In the genomic region with DNA sequence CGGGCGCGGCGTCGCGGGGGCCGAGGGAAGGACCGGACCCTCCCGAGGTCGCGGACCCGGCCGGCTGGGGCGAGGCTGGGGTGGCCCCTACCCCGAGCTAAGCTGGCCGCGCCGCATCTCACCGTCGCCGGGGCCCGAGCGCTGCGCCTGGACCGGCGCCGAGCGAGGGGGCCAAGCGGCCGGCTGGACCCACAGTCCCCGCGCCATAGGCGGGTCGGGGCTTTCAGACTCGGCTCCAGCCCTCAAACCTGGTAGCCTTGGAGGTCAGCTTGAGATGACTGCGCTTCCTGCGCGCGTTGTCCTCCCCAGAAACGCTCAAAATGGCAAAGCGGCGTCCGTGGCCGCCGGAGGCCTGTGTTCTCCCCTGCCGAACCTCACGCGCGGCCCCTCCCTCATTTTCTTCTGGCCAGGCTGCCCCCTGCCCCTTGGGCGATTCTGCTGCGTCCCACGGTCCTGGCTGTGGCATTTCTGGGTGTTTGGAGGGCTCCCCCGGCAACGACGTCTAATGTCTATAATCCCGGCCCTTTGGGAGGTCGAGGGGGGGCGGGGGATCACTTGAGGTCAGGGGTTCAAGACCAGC, we compare ENCODE assay signal across 9 cellular contexts. TPM values are rescaled to one million over a fixed set of nuclear protein-coding genes. Genes with fewer than 3 reads are reported as not detected.
DNase-seq lines count a peak whose midpoint lies in the region; ATAC-seq and TF ChIP-seq lines count a peak whose summit lies in the region.
"Had no signal": no experiment of that assay in that cellular context is flagged by ENCODE, and none has a peak within 500 bp of the region (broad histone marks: within the 10 kb centered on the region; RNA-seq: fewer than 3 reads in every experiment).

No MANE protein-coding gene starts in this region.

- peak overlapping the region; percentile 31; the same call in 1 of the 2 replicates for H2AFZ ChIP-seq in OCI-LY7 (ENCODE audit: low read length)

- peak overlapping the region; percentile 70 for H3K4me3 ChIP-seq in BE2C (ENCODE audit: low read depth, low read length)
- H3K4me3 ChIP-seq in OCI-LY7 (ENCODE audit: low read depth, low read length, poor library complexity, severe bottlenecking): peak overlapping the region; percentile 94
- peak overlapping the region; percentile 82 for H3K4me3 ChIP-seq in psoas muscle

- POLR2A ChIA-PET in OCI-LY7 (lab: Charles Lee): interaction anchor here (0.7 to 3.4 kb wide), 10 partner anchors 8 to 125 kb away, joined by 3 to 52 read pairs (median 4); a partner anchor contains a TSS

- WGBS in psoas muscle, 3 donors: 4 to 6% (median 6%) methylated on average over 47 to 58 of the region's 58 CpGs

- no peaks in the 10 kb centered on the region for H3K9me3 ChIP-seq in BE2C
- no peaks in the 10 kb centered on the region for H3K9me3 ChIP-seq in OCI-LY7 (ENCODE audit: low read length)
- H3K9me3 ChIP-seq in psoas muscle: no peaks in the 10 kb centered on the region

- H3K4me2 ChIP-seq in OCI-LY7 (ENCODE audit: low read length): peak overlapping the region; percentile 96

- BruUV-seq in OCI-LY7 (replicated peaks; lab: Mats Ljungman, UMichigan): no TSS peak

- TF ChIP-seq CTCF in BE2C (IDR thresholded peaks at IDR 0.05; ENCODE audit: low read depth, low read length) (no peak), OCI-LY7 (conservative IDR thresholded peaks at IDR 0.05; ENCODE audit: low read length) (no peak), psoas muscle (IDR thresholded peaks at IDR 0.05) (no peak)

- DNase-seq in BE2C (peak; percentile 32), OCI-LY7 (ENCODE audit: low spot score) (no peak), psoas muscle (no peak), left colon (no peak), NCI-H345 (lab: John Stamatoyannopoulos, UW) (no peak)
- DNase-seq in stimulated activated CD4-positive, alpha-beta T cell treated with anti-CD3 and anti-CD28 coated beads, Interleukin-4, amount 100 ng/mL, for 24 hours: no peak

- H3K36me3 ChIP-seq in BE2C: no peaks in the 10 kb centered on the region
- H3K36me3 ChIP-seq in OCI-LY7 (ENCODE audit: insufficient read depth, low read length): no peaks in the 10 kb centered on the region
- H3K36me3 ChIP-seq in psoas muscle (ENCODE audit: insufficient read depth in 1 of 2, low read depth in 1 of 2): no peaks in the 10 kb centered on the region

- H3K4me1 ChIP-seq in BE2C: no peaks in the 10 kb centered on the region
- H3K4me1 ChIP-seq in OCI-LY7 (ENCODE audit: insufficient read depth, low read length, poor library complexity, severe bottlenecking): peaks cover 35% of the 10 kb centered on the region
- peaks cover 13% of the 10 kb centered on the region for H3K4me1 ChIP-seq in psoas muscle

- ATAC-seq in GM21381 (IDR thresholded peaks at IDR 0.05; ENCODE audit: unreplicated experiment): peak; percentile 23
- ATAC-seq in esophagus mucosa: peak; percentile 24
- peak in 1 of 4 donors; percentile 7 for ATAC-seq in psoas muscle
- no peak for ATAC-seq in left colon

- CTCF ChIA-PET in OCI-LY7 (lab: Charles Lee; ENCODE audit: unreplicated experiment): interaction anchor here (0.5 to 1.4 kb wide), 7 partner anchors 20 to 108 kb away, joined by 3 to 9 read pairs (median 5); a partner anchor contains a TSS

- no peaks in the 10 kb centered on the region for H3K9me2 ChIP-seq in OCI-LY7 (ENCODE audit: insufficient read depth, low read length)

- H3K27ac ChIP-seq in OCI-LY7 (ENCODE audit: low read depth, low read length, poor library complexity, severe bottlenecking) (peak overlapping the region; percentile 92), psoas muscle (no peak overlapping the region)

- no peaks in the 10 kb centered on the region for H3K27me3 ChIP-seq in BE2C
- peaks cover 0 to 39% (median 5%) of the 10 kb centered on the region in 3 donors for H3K27me3 ChIP-seq in psoas muscle (ENCODE audit: insufficient read depth in 3 of 3, low read length in 2 of 3)

- intact Hi-C loops in OCI-LY7 (cut with micrococcal nuclease; ENCODE audit: unreplicated experiment) (no loop called here), psoas muscle (cut with DNase I) (no loop called here), left colon (cut with DNase I, micrococcal nuclease) (no loop called here)

- H4K20me1 ChIP-seq in OCI-LY7 (ENCODE audit: insufficient read depth, low read length): no peaks in the 10 kb centered on the region

- H3K79me2 ChIP-seq in OCI-LY7 (ENCODE audit: insufficient read depth, low read depth, low read length): peaks cover 49% of the 10 kb centered on the region; the same call in 1 of the 2 replicates

RNA-seq across cellular contexts. Expression of a gene that starts 8.7 kb away (rescaled TPM):
- 5.4 TPM for polyA plus RNA-seq in BE2C (2012; ENCODE audit: insufficient read depth, insufficient read length, low read depth)
- 0.06 TPM in 1 of 2 replicates, not detected in the other for total RNA-seq in OCI-LY7 (2014; rRNA removed; shearing (Covaris generic))
- 0.15 and 0.55 TPM in 2 replicates for total RNA-seq in OCI-LY7 (2022)
- total RNA-seq in esophagus mucosa: 0.12 TPM
- total RNA-seq in psoas muscle: not detected
- polyA plus RNA-seq in psoas muscle: under 1 TPM in 1 of 3 donors, not detected in 2; 0.06 TPM
- under 1 TPM; 0.46 to 0.47 TPM for total RNA-seq in left colon
- total RNA-seq: HT1080 had no signal

RNA-seq across cellular contexts. Expression of a gene that starts 15.7 kb away (rescaled TPM):
- 408 TPM for polyA plus RNA-seq in BE2C (2012; ENCODE audit: insufficient read depth, insufficient read length, low read depth)
- total RNA-seq in OCI-LY7 (2014; rRNA removed; shearing (Covaris generic)): 173 and 182 TPM in 2 replicates
- total RNA-seq in OCI-LY7 (2022) (154 TPM in 2 replicates), esophagus mucosa (75.3 TPM), psoas muscle (10 to 100 TPM; 43.2 to 75.3 (median 67.5) TPM), left colon (10 to 100 TPM; 53.1 to 66.0 TPM)
- 10 to 100 TPM; 34.8 to 67.7 (median 61.3) TPM for polyA plus RNA-seq in psoas muscle

RNA-seq across cellular contexts. Expression of a gene that starts 39.6 kb away (rescaled TPM):
- 1.1 TPM for polyA plus RNA-seq in BE2C (2012; ENCODE audit: insufficient read depth, insufficient read length, low read depth)
- 0.21 TPM in 1 of 2 replicates, not detected in the other for total RNA-seq in OCI-LY7 (2014; rRNA removed; shearing (Covaris generic))
- total RNA-seq in OCI-LY7 (2022): not detected in 2 replicates
- 1.6 TPM for total RNA-seq in esophagus mucosa
- not detected for total RNA-seq in psoas muscle
- not detected for polyA plus RNA-seq in psoas muscle
- 10 to 100 TPM; 70.0 to 95.7 TPM for total RNA-seq in left colon
- total RNA-seq: HT1080 had no signal

RNA-seq across cellular contexts. Expression of a gene that starts 41.6 kb away (rescaled TPM):
- 1.7 TPM for polyA plus RNA-seq in BE2C (2012; ENCODE audit: insufficient read depth, insufficient read length, low read depth)
- not detected in 2 replicates for total RNA-seq in OCI-LY7 (2014; rRNA removed; shearing (Covaris generic))
- not detected in 2 replicates for total RNA-seq in OCI-LY7 (2022)
- not detected for total RNA-seq in esophagus mucosa
- total RNA-seq in psoas muscle: not detected
- polyA plus RNA-seq in psoas muscle: not detected
- under 1 TPM; 0.67 to 0.70 TPM for total RNA-seq in left colon
- total RNA-seq: HT1080 had no signal

RNA-seq across cellular contexts. Expression of a gene that starts 43.5 kb away (rescaled TPM):
- 168 TPM for polyA plus RNA-seq in BE2C (2012; ENCODE audit: insufficient read depth, insufficient read length, low read depth)
- total RNA-seq in OCI-LY7 (2014; rRNA removed; shearing (Covaris generic)): 22.5 and 32.7 TPM in 2 replicates
- total RNA-seq in OCI-LY7 (2022): 38.8 and 43.4 TPM in 2 replicates
- 46.2 TPM for total RNA-seq in esophagus mucosa
- 10 to 100 TPM; 13.5 to 18.1 (median 14.4) TPM for total RNA-seq in psoas muscle
- polyA plus RNA-seq in psoas muscle: 10 to 100 TPM; 13.1 to 24.4 (median 21.8) TPM
- 10 to 100 TPM; 50.0 to 53.5 TPM for total RNA-seq in left colon

Comparison
In these comparisons a context has a peak if more than half of its experiments do, and no peak if none do; other contexts are left out.
1. RNA of a gene that starts 39.6 kb away (total RNA-seq): 70.0 to 95.7 TPM in left colon; 1.6 TPM in esophagus mucosa (single experiment), 0.21 TPM in OCI-LY7 and not detected in psoas muscle; every median in the first group is over 10 times any median in the second.
2. Peak in every context shown above with its lines, with median percentiles within 50 percentile points of each other: H3K4me3 ChIP-seq.